Comparison of ENCODE assay signal across 14 cellular contexts in genomic region chr6:34383171-34383631, GRCh38. TPM values are rescaled to one million over a fixed set of nuclear protein-coding genes. Genes with fewer than 3 reads are reported as not detected.
DNase-seq lines count a peak whose midpoint lies in the region; ATAC-seq and TF ChIP-seq lines count a peak whose summit lies in the region.
"Had no signal": no experiment of that assay in that cellular context is flagged by ENCODE, and none has a peak within 500 bp of the region (broad histone marks: within the 10 kb centered on the region; RNA-seq: fewer than 3 reads in every experiment).

No MANE protein-coding gene starts in this region.

- H3K36me3 ChIP-seq in left ventricle myocardium inferior (peaks cover 5% of the 10 kb centered on the region), muscle layer of duodenum (ENCODE audit: control insufficient read depth in 1 of 2, insufficient read depth in 2 of 2, low read length in 2 of 2) (no peaks in the 10 kb centered on the region), uterus (no peaks in the 10 kb centered on the region)
- H3K36me3 ChIP-seq: tibial artery had no signal

- peak overlapping the region; percentile 63 for H3K27ac ChIP-seq in left ventricle myocardium inferior (replicated peaks)
- H3K27ac ChIP-seq in cingulate gyrus (ENCODE audit: low read depth, low read length) = peak overlapping the region; percentile 31
- peak overlapping the region; percentile 41 for H3K27ac ChIP-seq in muscle layer of duodenum (ENCODE audit: low read length)
- H3K27ac ChIP-seq in uterus = peak overlapping the region; percentile 54 to 69

- H3K9me3 ChIP-seq in left ventricle myocardium inferior (replicated peaks) (no peaks in the 10 kb centered on the region), muscle layer of duodenum (ENCODE audit: control insufficient read depth in 1 of 2, low read length in 2 of 2) (no peaks in the 10 kb centered on the region), uterus (no peaks in the 10 kb centered on the region)
- H3K9me3 ChIP-seq: A549, SK-N-SH, tibial artery had no signal

- no peak for ATAC-seq in HG03432 (IDR thresholded peaks at IDR 0.05; ENCODE audit: unreplicated experiment)
- ATAC-seq: A549; activated CD8-positive, alpha-beta T cell treated with anti-CD3 and anti-CD28 coated beads for 36 hours had no signal

- DNase-seq in left ventricle myocardium inferior (no peak), cardiac septum (ENCODE audit: low spot score) (no peak), uterus (peak; percentile 31 to 63), GM03348 (ENCODE audit: low spot score) (no peak), midbrain (lab: John Stamatoyannopoulos, UW) (no peak)
- DNase-seq: activated CD8-positive, alpha-beta T cell treated with anti-CD3 and anti-CD28 coated beads for 36 hours; NCI-H446 treated with DMSO at 0.1 percent for 48 hours; SK-N-SH; stimulated activated CD4-positive, alpha-beta T cell treated with anti-CD3 and anti-CD28 coated beads, Interleukin-2, amount 100 ng/mL, for 48 hours; tibial artery had no signal

- H3K4me1 ChIP-seq in left ventricle myocardium inferior (peaks cover 82% of the 10 kb centered on the region), muscle layer of duodenum (ENCODE audit: control insufficient read depth in 1 of 2, insufficient read depth in 2 of 2, low read length in 2 of 2) (peaks cover 0 to 35% of the 10 kb centered on the region in 2 donors), uterus (no peaks in the 10 kb centered on the region)

- TF ChIP-seq POLR2A in uterus (IDR thresholded peaks at IDR 0.05) = no peak

- intact Hi-C loops in left ventricle myocardium inferior (cut with micrococcal nuclease) (no loop called here), cardiac septum (cut with DNase I) (no loop called here), uterus (cut with DNase I; ENCODE audit: low total_unique reads) (no loop called here)

- H3K4me3 ChIP-seq in left ventricle myocardium inferior = no peak overlapping the region
- H3K4me3 ChIP-seq in muscle layer of duodenum (ENCODE audit: low read depth in 1 of 2, low read length in 2 of 2) = no peak overlapping the region
- no peak overlapping the region for H3K4me3 ChIP-seq in uterus
- H3K4me3 ChIP-seq: A549, tibial artery had no signal

- TF ChIP-seq CTCF in left ventricle myocardium inferior (IDR thresholded peaks at IDR 0.05; ENCODE audit: borderline replicate concordance) (no peak), uterus (IDR thresholded peaks at IDR 0.05) (no peak)

- no peaks in the 10 kb centered on the region for H3K27me3 ChIP-seq in left ventricle myocardium inferior (ENCODE audit: low read depth)
- no peaks in the 10 kb centered on the region for H3K27me3 ChIP-seq in muscle layer of duodenum (ENCODE audit: low read depth, low read length)
- H3K27me3 ChIP-seq in uterus = no peaks in the 10 kb centered on the region
- H3K27me3 ChIP-seq: tibial artery had no signal

RNA-seq across cellular contexts. Expression of gene NUDT3, which starts 9.3 kb away (rescaled TPM):
- total RNA-seq in left ventricle myocardium inferior (50.1 TPM), cardiac septum (38.2 TPM), uterus (10 to 100 TPM; 15.6 to 58.8 (median 38.2) TPM)

RNA-seq across cellular contexts. Expression of gene RPS10, which starts 42.7 kb away (rescaled TPM):
- total RNA-seq in left ventricle myocardium inferior = 678 TPM
- total RNA-seq in cardiac septum = 542 TPM
- total RNA-seq in uterus = 1,000 to 10,000 TPM; 1,812 to 9,385 (median 3,859) TPM

Comparison
In these comparisons a context has a peak if more than half of its experiments do, and no peak if none do; other contexts are left out.
1. DNase-seq: peak in uterus (2 of 2); none in left ventricle myocardium inferior (single experiment), cardiac septum (single experiment), GM03348 (single experiment) and midbrain (single experiment).
2. Peak in every context shown above with its lines, with median percentiles within 50 percentile points of each other: H3K27ac ChIP-seq.